Comparison of ENCODE assay signal across 27 cellular contexts in the genomic region with DNA sequence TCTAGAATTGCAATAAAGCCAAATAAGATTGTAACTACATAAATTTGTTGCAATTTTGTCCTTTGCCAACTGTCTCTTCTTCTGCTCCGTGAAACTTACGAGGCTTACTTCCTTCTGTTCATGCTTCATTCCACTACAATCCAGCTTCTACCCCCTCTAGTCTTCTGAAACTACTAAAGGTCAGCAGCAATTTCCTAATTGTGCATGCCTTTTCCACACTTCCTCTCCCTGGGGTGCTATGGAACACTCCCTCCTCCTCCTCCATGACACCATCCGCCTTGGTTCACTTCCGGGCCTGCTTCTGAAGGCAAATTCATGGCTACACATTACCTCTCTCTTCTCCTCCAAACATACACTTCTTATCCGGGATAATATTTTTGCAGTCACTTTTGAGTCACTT. TPM values are rescaled to one million over a fixed set of nuclear protein-coding genes. Genes with fewer than 3 reads are reported as not detected.
DNase-seq lines count a peak whose midpoint lies in the region; ATAC-seq and TF ChIP-seq lines count a peak whose summit lies in the region.
"Had no signal": no experiment of that assay in that cellular context is flagged by ENCODE, and none has a peak within 500 bp of the region (broad histone marks: within the 10 kb centered on the region; RNA-seq: fewer than 3 reads in every experiment).

No MANE protein-coding gene starts in this region.

- no peak for ATAC-seq in stimulated activated naive B cell treated with anti-CD40 and anti-IgM and Interleukin-4, amounts not matched to agents 10 μg/mL and 1 μg/mL and 100 μg/mL, for 72 hours (replicated peaks)
- no peak for ATAC-seq in HG03439 (IDR thresholded peaks at IDR 0.05; ENCODE audit: unreplicated experiment)
- no peak for ATAC-seq in activated T-cell treated with anti-CD3 and anti-CD28 coated beads, Interleukin-2, amount 50 U/mL, for 4 hours
- ATAC-seq: activated CD8-positive, alpha-beta T cell treated with anti-CD3 and anti-CD28 coated beads for 36 hours; activated naive CD4-positive, alpha-beta T cell treated with anti-CD3 and anti-CD28 coated beads, Interleukin-2, amount 50 U/mL, for 72 hours; psoas muscle; stimulated activated naive CD8-positive, alpha-beta T cell treated with anti-CD3 and anti-CD28 coated beads, Interleukin-15, amount 100 ng/mL, for 72 hours; WTC11 had no signal

- no peak overlapping the region for H3K4me3 Mint-ChIP-seq in activated T-cell treated with anti-CD3 and anti-CD28 coated beads, Interleukin-2, amount 50 U/mL, for 24 hours
- H3K4me3 Mint-ChIP-seq in stimulated activated naive B cell treated with anti-CD40 and anti-IgM and Interleukin-4, amounts not matched to agents 10 μg/mL and 1 μg/mL and 100 μg/mL, for 72 hours, result peak overlapping the region; percentile 26 to 57
- H3K4me3 Mint-ChIP-seq in activated T-cell treated with anti-CD3 and anti-CD28 coated beads, Interleukin-2, amount 50 U/mL, for 4 hours, result no peak overlapping the region
- H3K4me3 Mint-ChIP-seq: activated CD8-positive, alpha-beta T cell treated with anti-CD3 and anti-CD28 coated beads for 36 hours; neural progenitor cell; stimulated activated naive CD8-positive, alpha-beta T cell treated with anti-CD3 and anti-CD28 coated beads, Interleukin-15, amount 100 ng/mL, for 72 hours; WTC11 had no signal

- H3K9me3 ChIP-seq in OCI-LY1 (ENCODE audit: low read length), result no peaks in the 10 kb centered on the region
- H3K9me3 ChIP-seq: esophagus squamous epithelium, psoas muscle, transverse colon had no signal

- no peak overlapping the region for H3K9ac ChIP-seq in OCI-LY1 (ENCODE audit: low read length)
- H3K9ac ChIP-seq: neural progenitor cell had no signal

- H3K36me3 Mint-ChIP-seq in activated T-cell treated with anti-CD3 and anti-CD28 coated beads, Interleukin-2, amount 50 U/mL, for 24 hours (ENCODE audit: low read depth), result peaks cover 86% of the 10 kb centered on the region
- H3K36me3 Mint-ChIP-seq in stimulated activated naive B cell treated with anti-CD40 and anti-IgM and Interleukin-4, amounts not matched to agents 10 μg/mL and 1 μg/mL and 100 μg/mL, for 72 hours, result peaks cover 66 to 86% of the 10 kb centered on the region in 2 donors
- peaks cover 54% of the 10 kb centered on the region for H3K36me3 Mint-ChIP-seq in activated T-cell treated with anti-CD3 and anti-CD28 coated beads, Interleukin-2, amount 50 U/mL, for 4 hours (ENCODE audit: insufficient read depth)
- H3K36me3 Mint-ChIP-seq: neural progenitor cell, WTC11 had no signal

- no peak for DNase-seq in activated T-cell treated with anti-CD3 and anti-CD28 coated beads, Interleukin-2, amount 50 U/mL, for 24 hours
- no peak for DNase-seq in activated T-cell treated with anti-CD3 and anti-CD28 coated beads, Interleukin-2, amount 50 U/mL, for 48 hours
- DNase-seq in kidney tubule cell (ENCODE audit: low spot score) (peak; percentile 55), NCI-H2196 treated with DMSO at 0.1 percent for 48 hours (lab: John Stamatoyannopoulos, UW; ENCODE audit: unreplicated experiment) (no peak)
- no peak for DNase-seq in stimulated activated naive B cell treated with anti-CD40 and anti-IgM and Interleukin-4, amounts not matched to agents 10 μg/mL and 1 μg/mL and 100 μg/mL, for 72 hours
- DNase-seq in activated T-cell treated with anti-CD3 and anti-CD28 coated beads, Interleukin-2, amount 50 U/mL, for 4 hours, result no peak
- DNase-seq: activated CD8-positive, alpha-beta T cell treated with anti-CD3 and anti-CD28 coated beads for 36 hours; activated T-cell treated with anti-CD3 and anti-CD28 coated beads, Interleukin-2, amount 50 U/mL, for 1 hour; effector CD8-positive, alpha-beta T cell; esophagus squamous epithelium; Karpas-422; NCI-H1092; NCI-H2029 treated with DMSO at 0.1 percent for 48 hours; NK-92 treated with Interleukin-12 subunit alpha and Interleukin-12 subunit beta, amount 100 ng/mL, for 24 hours; psoas muscle; stimulated activated CD4-positive, alpha-beta T cell treated with anti-CD3 and anti-CD28 coated beads, Interleukin-2, amount 100 ng/mL, for 24 hours; stimulated activated naive CD8-positive, alpha-beta T cell treated with anti-CD3 and anti-CD28 coated beads, Interleukin-15, amount 100 ng/mL, for 72 hours; T-helper 2 cell; transverse colon had no signal

- H4K20me1 ChIP-seq in OCI-LY1 (ENCODE audit: insufficient read depth, low read length), result no peaks in the 10 kb centered on the region

- no peaks in the 10 kb centered on the region for H3F3A ChIP-seq in OCI-LY1 (ENCODE audit: insufficient read depth, low read length)

- H3K9me2 ChIP-seq in OCI-LY1 (ENCODE audit: low read depth, low read length), result no peaks in the 10 kb centered on the region

- no peak for TF ChIP-seq CTCF in OCI-LY1 (IDR thresholded peaks at IDR 0.05; ENCODE audit: low read length)

- H3K4me1 ChIP-seq in OCI-LY1 (ENCODE audit: insufficient read depth, low read length, severe bottlenecking), result peaks cover 58% of the 10 kb centered on the region
- H3K4me1 ChIP-seq: esophagus squamous epithelium, psoas muscle had no signal

- H2AFZ ChIP-seq in OCI-LY1 (ENCODE audit: low read length), result no peak overlapping the region
- H2AFZ ChIP-seq: neural progenitor cell had no signal

- peak overlapping the region; percentile 27; the same call in 1 of the 2 replicates for H3K4me2 ChIP-seq in OCI-LY1 (ENCODE audit: low read length)
- H3K4me2 ChIP-seq: neural progenitor cell had no signal

- H3K27me3 Mint-ChIP-seq in activated T-cell treated with anti-CD3 and anti-CD28 coated beads, Interleukin-2, amount 50 U/mL, for 24 hours, result no peaks in the 10 kb centered on the region
- no peaks in the 10 kb centered on the region for H3K27me3 Mint-ChIP-seq in stimulated activated naive B cell treated with anti-CD40 and anti-IgM and Interleukin-4, amounts not matched to agents 10 μg/mL and 1 μg/mL and 100 μg/mL, for 72 hours
- no peaks in the 10 kb centered on the region for H3K27me3 Mint-ChIP-seq in activated T-cell treated with anti-CD3 and anti-CD28 coated beads, Interleukin-2, amount 50 U/mL, for 4 hours (ENCODE audit: low read depth)
- H3K27me3 Mint-ChIP-seq: activated CD8-positive, alpha-beta T cell treated with anti-CD3 and anti-CD28 coated beads for 36 hours; stimulated activated naive CD8-positive, alpha-beta T cell treated with anti-CD3 and anti-CD28 coated beads, Interleukin-15, amount 100 ng/mL, for 72 hours had no signal

- peaks cover 2% of the 10 kb centered on the region; the same call in 1 of the 2 replicates for H3K36me3 ChIP-seq in OCI-LY1 (ENCODE audit: insufficient read depth, low read length)
- H3K36me3 ChIP-seq: esophagus squamous epithelium, neural progenitor cell, transverse colon had no signal

- H3K4me1 Mint-ChIP-seq in activated T-cell treated with anti-CD3 and anti-CD28 coated beads, Interleukin-2, amount 50 U/mL, for 24 hours (ENCODE audit: low read depth), result peaks cover 85% of the 10 kb centered on the region
- H3K4me1 Mint-ChIP-seq in stimulated activated naive B cell treated with anti-CD40 and anti-IgM and Interleukin-4, amounts not matched to agents 10 μg/mL and 1 μg/mL and 100 μg/mL, for 72 hours, result peaks cover 65 to 89% of the 10 kb centered on the region in 2 donors
- H3K4me1 Mint-ChIP-seq in activated T-cell treated with anti-CD3 and anti-CD28 coated beads, Interleukin-2, amount 50 U/mL, for 4 hours (ENCODE audit: low read depth), result peaks cover 64% of the 10 kb centered on the region

- H3K27me3 ChIP-seq in OCI-LY1 (ENCODE audit: insufficient read depth, low read length), result no peaks in the 10 kb centered on the region
- H3K27me3 ChIP-seq: esophagus squamous epithelium, transverse colon had no signal

- no peak overlapping the region for H3K27ac ChIP-seq in OCI-LY1 (ENCODE audit: low read depth, low read length, poor library complexity, severe bottlenecking)
- H3K27ac ChIP-seq: esophagus squamous epithelium, neural progenitor cell, psoas muscle, transverse colon had no signal

- peak overlapping the region; percentile 39 for H3K27ac Mint-ChIP-seq in activated T-cell treated with anti-CD3 and anti-CD28 coated beads, Interleukin-2, amount 50 U/mL, for 24 hours
- peak overlapping the region; percentile 97 for H3K27ac Mint-ChIP-seq in stimulated activated naive B cell treated with anti-CD40 and anti-IgM and Interleukin-4, amounts not matched to agents 10 μg/mL and 1 μg/mL and 100 μg/mL, for 72 hours
- H3K27ac Mint-ChIP-seq: activated CD8-positive, alpha-beta T cell treated with anti-CD3 and anti-CD28 coated beads for 36 hours; neural progenitor cell; WTC11 had no signal

- no peaks in the 10 kb centered on the region for H3K79me2 ChIP-seq in OCI-LY1 (ENCODE audit: insufficient read depth, low read length)

- peak overlapping the region; percentile 12 for H3K4me3 ChIP-seq in OCI-LY1 (ENCODE audit: low read depth, low read length, poor library complexity, severe bottlenecking)
- H3K4me3 ChIP-seq: esophagus squamous epithelium, neural progenitor cell, psoas muscle, skin epidermis, transverse colon had no signal

- no peaks in the 10 kb centered on the region for H3K9me3 Mint-ChIP-seq in activated T-cell treated with anti-CD3 and anti-CD28 coated beads, Interleukin-2, amount 50 U/mL, for 24 hours
- H3K9me3 Mint-ChIP-seq in stimulated activated naive B cell treated with anti-CD40 and anti-IgM and Interleukin-4, amounts not matched to agents 10 μg/mL and 1 μg/mL and 100 μg/mL, for 72 hours, result peaks cover 5 to 8% of the 10 kb centered on the region in 2 donors
- H3K9me3 Mint-ChIP-seq in activated T-cell treated with anti-CD3 and anti-CD28 coated beads, Interleukin-2, amount 50 U/mL, for 4 hours, result no peaks in the 10 kb centered on the region
- H3K9me3 Mint-ChIP-seq: activated CD8-positive, alpha-beta T cell treated with anti-CD3 and anti-CD28 coated beads for 36 hours; neural progenitor cell; stimulated activated naive CD8-positive, alpha-beta T cell treated with anti-CD3 and anti-CD28 coated beads, Interleukin-15, amount 100 ng/mL, for 72 hours; WTC11 had no signal

RNA-seq across cellular contexts. Expression of gene LY75, which starts 11.1 kb away (rescaled TPM):
- total RNA-seq in activated T-cell treated with anti-CD3 and anti-CD28 coated beads, Interleukin-2, amount 50 U/mL, for 4 hours, result 10 to 100 TPM; 18.8 to 44.7 (median 25.8) TPM
- total RNA-seq: A172, NCI-H460 had no signal

Comparison
In these comparisons a context has a peak if more than half of its experiments do, and no peak if none do; other contexts are left out.
1. H3K4me3 Mint-ChIP-seq: peak in stimulated activated naive B cell treated with anti-CD40 and anti-IgM and Interleukin-4, amounts not matched to agents 10 μg/mL and 1 μg/mL and 100 μg/mL, for 72 hours (2 of 2); none in activated T-cell treated with anti-CD3 and anti-CD28 coated beads, Interleukin-2, amount 50 U/mL, for 24 hours (single experiment) and activated T-cell treated with anti-CD3 and anti-CD28 coated beads, Interleukin-2, amount 50 U/mL, for 4 hours (single experiment).